ENCODE assay signal across 9 cellular contexts in genomic region chr3:141739731-141740130, GRCh38. TPM values are rescaled to one million over a fixed set of nuclear protein-coding genes. Genes with fewer than 3 reads are reported as not detected.
DNase-seq lines count a peak whose midpoint lies in the region; ATAC-seq and TF ChIP-seq lines count a peak whose summit lies in the region.
"Had no signal": no experiment of that assay in that cellular context is flagged by ENCODE, and none has a peak within 500 bp of the region (broad histone marks: within the 10 kb centered on the region; RNA-seq: fewer than 3 reads in every experiment).

No MANE protein-coding gene starts in this region.

- no peaks in the 10 kb centered on the region for H3K27me3 ChIP-seq in left lung
- H3K27me3 ChIP-seq in tibial nerve = no peaks in the 10 kb centered on the region

- TF ChIP-seq POLR2A in tibial nerve (IDR thresholded peaks at IDR 0.05) = no peak

- peaks cover 0 to 20% of the 10 kb centered on the region in 2 donors for H3K36me3 ChIP-seq in left lung
- peaks cover 0 to under 1% (median 0%) of the 10 kb centered on the region in 3 donors for H3K36me3 ChIP-seq in tibial nerve

- peak overlapping the region; percentile 11 for H3K27ac Mint-ChIP-seq in activated naive CD4-positive, alpha-beta T cell treated with anti-CD3 and anti-CD28 coated beads, Interleukin-2, amount 10 ng/mL, durations not matched to agents 7 days and 5 days
- H3K27ac Mint-ChIP-seq in activated naive CD8-positive, alpha-beta T cell treated with anti-CD3 and anti-CD28 coated beads, Interleukin-2, amount 10 ng/mL, durations not matched to agents 7 days and 5 days = peak overlapping the region; percentile 99

- no peak for TF ChIP-seq CTCF in left lung (IDR thresholded peaks at IDR 0.05)
- no peak for TF ChIP-seq CTCF in tibial nerve (IDR thresholded peaks at IDR 0.05)

- POLR2A ChIA-PET in activated naive CD8-positive, alpha-beta T cell treated with anti-CD3 and anti-CD28 coated beads, Interleukin-2, amount 10 ng/mL, durations not matched to agents 7 days and 5 days (lab: Charles Lee) = interaction anchor here (2.7 to 3.1 kb wide), 2 partner anchors 57 to 137 kb away, joined by 25 to 42 read pairs; partner anchors contain the start of gene ATP1B3

- 60 to 74% methylated on average over 2 of the region's 2 CpGs for WGBS in tibial nerve, 2 donors

- peaks cover 45% of the 10 kb centered on the region for H3K4me1 Mint-ChIP-seq in activated naive CD4-positive, alpha-beta T cell treated with anti-CD3 and anti-CD28 coated beads, Interleukin-2, amount 10 ng/mL, durations not matched to agents 7 days and 5 days
- H3K4me1 Mint-ChIP-seq in activated naive CD8-positive, alpha-beta T cell treated with anti-CD3 and anti-CD28 coated beads, Interleukin-2, amount 10 ng/mL, durations not matched to agents 7 days and 5 days = peaks cover 35% of the 10 kb centered on the region

- peaks cover 20% of the 10 kb centered on the region for H3K36me3 Mint-ChIP-seq in activated naive CD4-positive, alpha-beta T cell treated with anti-CD3 and anti-CD28 coated beads, Interleukin-2, amount 10 ng/mL, durations not matched to agents 7 days and 5 days
- H3K36me3 Mint-ChIP-seq in activated naive CD8-positive, alpha-beta T cell treated with anti-CD3 and anti-CD28 coated beads, Interleukin-2, amount 10 ng/mL, durations not matched to agents 7 days and 5 days = peaks cover 18% of the 10 kb centered on the region

- no peak for DNase-seq in activated naive CD4-positive, alpha-beta T cell treated with anti-CD3 and anti-CD28 coated beads, Interleukin-2, amount 10 ng/mL, durations not matched to agents 7 days and 5 days
- no peak for DNase-seq in activated naive CD4-positive, alpha-beta T cell (lab: John Stamatoyannopoulos, UW)
- no peak for DNase-seq in activated naive CD8-positive, alpha-beta T cell treated with anti-CD3 and anti-CD28 coated beads, Interleukin-2, amount 10 ng/mL, durations not matched to agents 7 days and 5 days
- DNase-seq in left lung (no peak), tibial nerve (ENCODE audit: low spot score in 2 of 2) (no peak), HuH-7 (ENCODE audit: low spot score) (no peak)
- DNase-seq: DMS153 had no signal

- no peak for ATAC-seq in activated naive CD8-positive, alpha-beta T cell treated with anti-CD3 and anti-CD28 coated beads, Interleukin-2, amount 10 ng/mL, durations not matched to agents 7 days and 5 days (ENCODE audit: low read depth)
- no peak for ATAC-seq in left lung
- ATAC-seq in GM19455 (IDR thresholded peaks at IDR 0.05; ENCODE audit: unreplicated experiment) = no peak
- ATAC-seq in GM21390 (IDR thresholded peaks at IDR 0.05; ENCODE audit: unreplicated experiment) = no peak

- peak overlapping the region; percentile 100 for H3K4me3 Mint-ChIP-seq in activated naive CD4-positive, alpha-beta T cell treated with anti-CD3 and anti-CD28 coated beads, Interleukin-2, amount 10 ng/mL, durations not matched to agents 7 days and 5 days
- H3K4me3 Mint-ChIP-seq in activated naive CD8-positive, alpha-beta T cell treated with anti-CD3 and anti-CD28 coated beads, Interleukin-2, amount 10 ng/mL, durations not matched to agents 7 days and 5 days = peak overlapping the region; percentile 99

- no peaks in the 10 kb centered on the region for H3K9me3 Mint-ChIP-seq in activated naive CD4-positive, alpha-beta T cell treated with anti-CD3 and anti-CD28 coated beads, Interleukin-2, amount 10 ng/mL, durations not matched to agents 7 days and 5 days
- no peaks in the 10 kb centered on the region for H3K9me3 Mint-ChIP-seq in activated naive CD8-positive, alpha-beta T cell treated with anti-CD3 and anti-CD28 coated beads, Interleukin-2, amount 10 ng/mL, durations not matched to agents 7 days and 5 days

- intact Hi-C loops in left lung (cut with DNase I) = loop anchor here in 1 of 2 donors (10.0 kb wide), 1 partner anchor 135 kb away; the partner anchor contains the start of gene ATP1B3

- H3K27ac ChIP-seq in left lung = no peak overlapping the region
- H3K27ac ChIP-seq in tibial nerve = peak overlapping the region; percentile 89 to 96 (median 94)

- H3K27me3 Mint-ChIP-seq in activated naive CD4-positive, alpha-beta T cell treated with anti-CD3 and anti-CD28 coated beads, Interleukin-2, amount 10 ng/mL, durations not matched to agents 7 days and 5 days = peaks cover 4% of the 10 kb centered on the region
- H3K27me3 Mint-ChIP-seq in activated naive CD8-positive, alpha-beta T cell treated with anti-CD3 and anti-CD28 coated beads, Interleukin-2, amount 10 ng/mL, durations not matched to agents 7 days and 5 days = no peaks in the 10 kb centered on the region

- H3K4me1 ChIP-seq in left lung (peaks cover 15 to 53% of the 10 kb centered on the region in 2 donors), tibial nerve (peaks cover 0 to 47% (median 28%) of the 10 kb centered on the region in 4 donors)

- peak overlapping the region; percentile 61 to 69 for H3K4me3 ChIP-seq in left lung
- peak overlapping the region in 3 of 4 donors; percentile 61 to 95 (median 88) for H3K4me3 ChIP-seq in tibial nerve

- no peak for TF ChIP-seq EP300 in tibial nerve (IDR thresholded peaks at IDR 0.05)

- no peaks in the 10 kb centered on the region for H3K9me3 ChIP-seq in left lung
- no peaks in the 10 kb centered on the region for H3K9me3 ChIP-seq in tibial nerve

- CTCF ChIA-PET in activated naive CD4-positive, alpha-beta T cell treated with anti-CD3 and anti-CD28 coated beads, Interleukin-2, amount 10 ng/mL, durations not matched to agents 7 days and 5 days (lab: Charles Lee) = interaction anchor here (1.7 to 3.4 kb wide), 5 partner anchors 13 to 174 kb away, joined by 3 to 42 read pairs (median 10); no protein-coding TSS in a partner anchor

RNA-seq across cellular contexts. Expression of gene RNF7, which starts 1.6 kb away (rescaled TPM):
- 10 to 100 TPM; 52.5 to 53.9 TPM for total RNA-seq in activated naive CD8-positive, alpha-beta T cell treated with anti-CD3 and anti-CD28 coated beads, Interleukin-2, amount 10 ng/mL, durations not matched to agents 7 days and 5 days
- total RNA-seq in left lung (10 to 100 TPM; 88.1 to 94.6 TPM), tibial nerve (10 to 100 TPM; 65.7 to 80.2 (median 66.8) TPM)

RNA-seq across cellular contexts. Expression of gene GRK7, which starts 23.5 kb away (rescaled TPM):
- not detected for total RNA-seq in activated naive CD8-positive, alpha-beta T cell treated with anti-CD3 and anti-CD28 coated beads, Interleukin-2, amount 10 ng/mL, durations not matched to agents 7 days and 5 days
- total RNA-seq in left lung (not detected), tibial nerve (under 1 TPM in 1 of 4 donors, not detected in 3; 0.30 TPM)

Comparison
In these comparisons a context has a peak if more than half of its experiments do, and no peak if none do; other contexts are left out.
1. H3K27ac ChIP-seq: peak in tibial nerve (4 of 4); none in left lung (0 of 2).